Comparison of ENCODE assay signal across 17 cellular contexts in the genomic region with DNA sequence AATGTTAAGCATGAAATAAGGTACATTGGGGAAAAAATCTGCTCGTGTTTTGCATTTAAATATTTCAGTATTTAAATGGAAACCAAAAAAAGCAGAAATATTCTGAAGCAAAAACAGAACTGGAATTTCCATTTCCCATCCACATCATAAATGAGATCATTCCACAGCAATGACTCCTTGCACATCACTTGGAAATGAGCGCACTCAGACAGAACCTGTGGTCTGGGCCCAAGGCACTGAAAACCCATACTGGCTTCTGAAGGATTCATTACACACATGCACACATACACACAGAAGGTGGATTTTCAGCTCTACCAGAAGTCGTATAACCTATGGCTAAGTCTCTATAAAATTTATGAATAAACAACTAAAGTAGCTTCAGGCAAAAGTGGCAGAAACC.
DNase-seq lines count a peak whose midpoint lies in the region; ATAC-seq, FAIRE-seq and TF ChIP-seq lines count a peak whose summit lies in the region.
"Had no signal": no experiment of that assay in that cellular context is flagged by ENCODE, and none has a peak within 500 bp of the region (broad histone marks: within the 10 kb centered on the region; RNA-seq: fewer than 3 reads in every experiment).

No MANE protein-coding gene starts in this region.

- H3K9me3 ChIP-seq in smooth muscle cell (replicated peaks; ENCODE audit: low read depth) = no peaks in the 10 kb centered on the region
- no peaks in the 10 kb centered on the region for H3K9me3 ChIP-seq in testis
- H3K9me3 ChIP-seq: esophagus squamous epithelium, mucosa of descending colon, transverse colon had no signal

- no peak overlapping the region for H3K9ac ChIP-seq in smooth muscle cell (ENCODE audit: low read depth)

- no peak for TF ChIP-seq POLR2A in testis (IDR thresholded peaks at IDR 0.05)

- FAIRE-seq in RCC 7860 (lab: Jason Lieb, UNC) = peak; percentile 96
- FAIRE-seq: GM12891 had no signal

- H3K4me2 ChIP-seq in smooth muscle cell = peak overlapping the region; percentile 40

- H3K27me3 ChIP-seq in smooth muscle cell (ENCODE audit: low read depth) (no peaks in the 10 kb centered on the region), testis (no peaks in the 10 kb centered on the region)
- H3K27me3 ChIP-seq: esophagus squamous epithelium, transverse colon had no signal

- no peak overlapping the region for H2AFZ ChIP-seq in smooth muscle cell (ENCODE audit: low read depth)

- no peaks in the 10 kb centered on the region for H3F3A ChIP-seq in smooth muscle cell (ENCODE audit: low read depth)

- H3K79me2 ChIP-seq in smooth muscle cell (ENCODE audit: low read depth) = no peaks in the 10 kb centered on the region

- 40% methylated on average over 3 of the region's 3 CpGs for WGBS in smooth muscle cell (ENCODE audit: low lambda C conversion rate)
- WGBS in testis, 2 donors = 88 to 93% methylated on average over 3 of the region's 3 CpGs

- TF ChIP-seq CTCF in smooth muscle cell (IDR thresholded peaks at IDR 0.05; ENCODE audit: borderline replicate concordance, insufficient read depth, poor library complexity, severe bottlenecking) (no peak), testis (IDR thresholded peaks at IDR 0.05) (no peak)

- H3K36me3 ChIP-seq in smooth muscle cell (ENCODE audit: low read depth) (no peaks in the 10 kb centered on the region), testis (ENCODE audit: low read depth, missing control alignments) (no peaks in the 10 kb centered on the region)
- H3K36me3 ChIP-seq: esophagus squamous epithelium, transverse colon had no signal

- peak; percentile 37 for DNase-seq in NCI-H2171 treated with DMSO at 0.1 percent for 48 hours (lab: John Stamatoyannopoulos, UW)
- no peak for DNase-seq in NCI-H2171 (lab: John Stamatoyannopoulos, UW)
- DNase-seq in RCC 7860 (ENCODE audit: low spot score) = peak; percentile 80
- DNase-seq in fibroblast of gingiva (ENCODE audit: low read depth) = peak; percentile 34
- no peak for DNase-seq in smooth muscle cell (lab: John Stamatoyannopoulos, UW; ENCODE audit: unreplicated experiment)
- no peak for DNase-seq in testis
- no peak for DNase-seq in AML-193 (lab: John Stamatoyannopoulos, UW)
- DNase-seq: activated B cell treated with CpG ODN at 0.5 μM for 24 hours; cortex of kidney; esophagus squamous epithelium; mucosa of descending colon; NK-92 treated with Interleukin-12 subunit alpha and Interleukin-12 subunit beta, amount 100 ng/mL, for 24 hours; posterior cingulate gyrus; transverse colon had no signal

- H4K20me1 ChIP-seq in smooth muscle cell (ENCODE audit: low read depth) = no peaks in the 10 kb centered on the region

- peak overlapping the region; percentile 76 for H3K27ac ChIP-seq in smooth muscle cell (ENCODE audit: low read depth)
- no peak overlapping the region for H3K27ac ChIP-seq in testis
- H3K27ac ChIP-seq: esophagus squamous epithelium, transverse colon had no signal

- H3K4me3 ChIP-seq in smooth muscle cell = no peak overlapping the region
- H3K4me3 ChIP-seq in testis = no peak overlapping the region
- H3K4me3 ChIP-seq: esophagus squamous epithelium, mucosa of descending colon, transverse colon had no signal

- no peaks in the 10 kb centered on the region for H3K4me1 ChIP-seq in smooth muscle cell (ENCODE audit: low read depth)
- H3K4me1 ChIP-seq in testis = no peaks in the 10 kb centered on the region

- intact Hi-C loops in testis (cut with DNase I; ENCODE audit: low total_unique reads) = no loop called here

- no peak for ATAC-seq in GM21737 (IDR thresholded peaks at IDR 0.05; ENCODE audit: unreplicated experiment)
- ATAC-seq: activated naive CD4-positive, alpha-beta T cell treated with anti-CD3 and anti-CD28 coated beads, Interleukin-2, amount 50 U/mL, for 72 hours had no signal

Comparison
In these comparisons a context has a peak if more than half of its experiments do, and no peak if none do; other contexts are left out.
1. DNase-seq: peak in NCI-H2171 treated with DMSO at 0.1 percent for 48 hours (single experiment), RCC 7860 (single experiment) and fibroblast of gingiva (single experiment); none in NCI-H2171 (single experiment), smooth muscle cell (single experiment), testis (single experiment) and AML-193 (0 of 2).